27 cellular contexts compared by ENCODE assay signal in the genomic region with DNA sequence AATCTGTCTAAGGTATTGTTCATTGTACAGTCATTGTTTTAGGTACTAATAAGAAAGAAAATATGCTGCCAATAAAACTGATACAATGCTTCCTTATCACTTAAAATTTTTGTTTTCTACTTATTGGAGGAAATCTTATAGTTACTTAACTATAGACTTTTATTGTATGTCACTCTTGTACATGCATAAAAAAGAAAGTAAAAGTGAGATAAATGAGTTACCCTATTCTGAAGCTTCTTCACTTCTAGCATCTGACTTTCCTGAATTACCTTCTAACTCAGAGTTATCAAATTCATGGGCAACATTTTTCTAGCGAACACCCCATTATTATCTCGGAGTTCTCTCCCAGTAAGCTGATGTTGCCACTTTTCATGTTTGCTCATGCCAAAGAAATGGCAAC.
"Had no signal": no experiment of that assay in that cellular context is flagged by ENCODE, and none has a peak within 500 bp of the region (broad histone marks: within the 10 kb centered on the region; RNA-seq: fewer than 3 reads in every experiment).

No MANE protein-coding gene starts in this region.

- ATAC-seq: K562, Right ventricle myocardium inferior, SK-N-SH treated with all-trans-retinoic acid at 6 μM for 48 hours, T-helper 17 cell had no signal

- H3K4me3 ChIP-seq: K562, PC-9, Peyer's patch, SJCRH30 had no signal

- H3K4me1 ChIP-seq: SJCRH30 had no signal

- DNase-seq: Kasumi-1; NCI-H1092; NCI-H1105 treated with DMSO at 0.1 percent for 48 hours; NCI-H1417 treated with DMSO at 0.1 percent for 48 hours; NCI-H146; NCI-H1694 treated with DMSO at 0.1 percent for 48 hours; NCI-H1930; NCI-H2081; NCI-H2107; NCI-H2227 treated with DMSO at 0.1 percent for 48 hours; NCI-H446; NCI-H510A; NCI-H524 treated with DMSO at 0.1 percent for 48 hours; NCI-H69; NCI-H774; NK-92 treated with Interleukin-12 subunit alpha and Interleukin-12 subunit beta, amount 100 ng/mL, for 24 hours; PC-9; Peyer's patch; SHP77 treated with DMSO at 0.1 percent for 48 hours; SJCRH30; T-helper 1 cell; T-helper 17 cell had no signal

- H3K9ac ChIP-seq: KMS-11 had no signal

- H3K36me3 ChIP-seq: Peyer's patch, SJCRH30 had no signal

- H3K9me3 ChIP-seq: Peyer's patch, SJCRH30 had no signal

- H3K27ac ChIP-seq: HL-60, KMS-11, PC-9, Peyer's patch, SJCRH30 had no signal

- H3K4me2 ChIP-seq: KMS-11, PC-9 had no signal

- H2AFZ ChIP-seq: PC-9 had no signal

- H3K27me3 ChIP-seq: Peyer's patch, SJCRH30 had no signal
